In genomic region chr22:24744638-24745037, GRCh38 we compare ENCODE assay signal across 23 cellular contexts. TPM values are rescaled to one million over a fixed set of nuclear protein-coding genes. Genes with fewer than 3 reads are reported as not detected.
A peak's percentile ranks its signal among the peaks of the same experiment; 100 is the strongest.
DNase-seq lines count a peak whose midpoint lies in the region; ATAC-seq, FAIRE-seq and TF ChIP-seq lines count a peak whose summit lies in the region.
"Had no signal": no experiment of that assay in that cellular context is flagged by ENCODE, and none has a peak within 500 bp of the region (broad histone marks: within the 10 kb centered on the region; RNA-seq: fewer than 3 reads in every experiment).

No MANE protein-coding gene starts in this region.

- FAIRE-seq in A549 (lab: Jason Lieb, UNC): no peak
- FAIRE-seq: GM19239 had no signal

- intact Hi-C loops in CD8-positive, alpha-beta T cell (cut with DNase I, micrococcal nuclease): no loop called here

- CTCF ChIA-PET in A549 (lab: Yijun Ruan, JAX): interaction anchor here (0.9 kb wide), 1 partner anchor 28 kb away, joined by 4 read pairs; no protein-coding TSS in a partner anchor
- CTCF ChIA-PET in CD8-positive, alpha-beta T cell (lab: Charles Lee): interaction anchor here (1.2 to 1.3 kb wide), 2 partner anchors 12 to 14 kb away, joined by 4 to 6 read pairs; no protein-coding TSS in a partner anchor

- TF ChIP-seq CTCF in A549 (IDR thresholded peaks at IDR 0.05) (no peak), GM23338 (conservative IDR thresholded peaks at IDR 0.05; ENCODE audit: low read depth in 2 of 2) (no peak), suprapubic skin (IDR thresholded peaks at IDR 0.05) (no peak), mesothelial cell of epicardium (IDR thresholded peaks at IDR 0.05; ENCODE audit: unreplicated experiment) (no peak)
- TF ChIP-seq CTCF in CD8-positive, alpha-beta T cell (IDR thresholded peaks at IDR 0.05): no peak

- H3K4me1 Mint-ChIP-seq in GM23338 (no peaks in the 10 kb centered on the region; the same call in 1 of the 3 replicates), mesothelial cell of epicardium (no peaks in the 10 kb centered on the region)
- no peaks in the 10 kb centered on the region for H3K4me1 Mint-ChIP-seq in CD8-positive, alpha-beta T cell (ENCODE audit: low read depth)

- 56% methylated on average over 3 of the region's 3 CpGs for WGBS in A549 (ENCODE audit: missing lambda C conversion rate)
- 54% methylated on average over 3 of the region's 3 CpGs for WGBS in suprapubic skin

- no peak overlapping the region for H3K27ac ChIP-seq in A549
- H3K27ac ChIP-seq in GM23338 (ENCODE audit: low read depth): no peak overlapping the region
- H3K27ac ChIP-seq in suprapubic skin: no peak overlapping the region
- H3K27ac ChIP-seq in CD8-positive, alpha-beta T cell (ENCODE audit: low read depth, low read length): no peak overlapping the region
- H3K27ac ChIP-seq: BLaER1 treated with 17β-estradiol and CSF1 and Interleukin-3, amounts not matched to agents 10 nM and 100 nM; RWPE1 had no signal

- no peak for TF ChIP-seq POLR2A in A549 (IDR thresholded peaks at IDR 0.05; ENCODE audit: low read length)
- no peak for TF ChIP-seq POLR2A in suprapubic skin (IDR thresholded peaks at IDR 0.05)

- no peak; a peak in 1 of 6 replicates for ATAC-seq in A549
- ATAC-seq in GM23338: no peak
- ATAC-seq in CD8-positive, alpha-beta T cell: no peak
- ATAC-seq: PC-3, T-helper 17 cell had no signal

- no peak overlapping the region for H3K4me3 Mint-ChIP-seq in GM23338
- H3K4me3 Mint-ChIP-seq in mesothelial cell of epicardium: no peak overlapping the region
- no peak overlapping the region for H3K4me3 Mint-ChIP-seq in CD8-positive, alpha-beta T cell
- H3K4me3 Mint-ChIP-seq: T-helper 17 cell had no signal

- H3K27ac Mint-ChIP-seq in GM23338 (no peak overlapping the region), mesothelial cell of epicardium (no peak overlapping the region)
- H3K27ac Mint-ChIP-seq in CD8-positive, alpha-beta T cell: no peak overlapping the region
- H3K27ac Mint-ChIP-seq: T-helper 17 cell had no signal

- H3K9me3 Mint-ChIP-seq in GM23338 (no peaks in the 10 kb centered on the region), mesothelial cell of epicardium (peaks cover 25% of the 10 kb centered on the region)
- H3K9me3 Mint-ChIP-seq in CD8-positive, alpha-beta T cell: no peaks in the 10 kb centered on the region

- no peak overlapping the region for H2AFZ ChIP-seq in GM23338

- H3K4me2 ChIP-seq in A549 (no peak overlapping the region), GM23338 (no peak overlapping the region)
- H3K4me2 ChIP-seq: BLaER1 treated with 17β-estradiol and CSF1 and Interleukin-3, amounts not matched to agents 10 nM and 100 nM had no signal

- no peak for TF ChIP-seq RAD21 in A549 (conservative IDR thresholded peaks at IDR 0.05 in 1 of 2, IDR thresholded peaks at IDR 0.05 in 1 of 2)

- peaks cover 2% of the 10 kb centered on the region for H3K27me3 Mint-ChIP-seq in GM23338 (ENCODE audit: insufficient read depth, low read depth, poor library complexity)
- H3K27me3 Mint-ChIP-seq in mesothelial cell of epicardium (ENCODE audit: low read depth): peaks cover 57% of the 10 kb centered on the region
- H3K27me3 Mint-ChIP-seq in CD8-positive, alpha-beta T cell (ENCODE audit: low read depth): peaks cover 16% of the 10 kb centered on the region

- H3F3A ChIP-seq in GM23338 (replicated peaks; ENCODE audit: low read depth): no peaks in the 10 kb centered on the region

- H3K79me2 ChIP-seq in GM23338 (replicated peaks; ENCODE audit: insufficient read depth): no peaks in the 10 kb centered on the region

- POLR2A ChIA-PET in A549 (lab: Yijun Ruan, JAX): no interaction called here
- POLR2A ChIA-PET in CD8-positive, alpha-beta T cell (lab: Charles Lee): interaction anchor here (0.8 kb wide), 1 partner anchor 43 kb away, joined by 3 read pairs; no protein-coding TSS in a partner anchor

- no peaks in the 10 kb centered on the region for H3K36me3 Mint-ChIP-seq in GM23338 (ENCODE audit: low read depth)
- H3K36me3 Mint-ChIP-seq in mesothelial cell of epicardium: no peaks in the 10 kb centered on the region
- H3K36me3 Mint-ChIP-seq in CD8-positive, alpha-beta T cell: no peaks in the 10 kb centered on the region

- peaks cover 6% of the 10 kb centered on the region; the same call in 1 of the 2 replicates for H3K9me2 ChIP-seq in GM23338 (ENCODE audit: insufficient read depth)

- H3K9me3 ChIP-seq in A549: no peaks in the 10 kb centered on the region
- H3K9me3 ChIP-seq in suprapubic skin: no peaks in the 10 kb centered on the region
- H3K9me3 ChIP-seq in CD8-positive, alpha-beta T cell (ENCODE audit: low read length): no peaks in the 10 kb centered on the region

- H3K27me3 ChIP-seq in GM23338 (ENCODE audit: insufficient read depth) (no peaks in the 10 kb centered on the region), suprapubic skin (peaks cover 3% of the 10 kb centered on the region)
- H3K27me3 ChIP-seq in CD8-positive, alpha-beta T cell (ENCODE audit: insufficient read depth, low read length): no peaks in the 10 kb centered on the region
- H3K27me3 ChIP-seq: BLaER1 treated with 17β-estradiol and CSF1 and Interleukin-3, amounts not matched to agents 10 nM and 100 nM had no signal

- DNase-seq in A549 (ENCODE audit: low read depth in 1 of 2, low spot score in 1 of 2) (no peak), GM23338 (ENCODE audit: low spot score) (no peak), OCI-M1 (lab: John Stamatoyannopoulos, UW) (peak; percentile 54), dermis blood vessel endothelial cell (peak; percentile 24), suprapubic skin (ENCODE audit: low spot score in 2 of 2) (no peak), NCI-H1694 (lab: John Stamatoyannopoulos, UW) (no peak), mesothelial cell of epicardium (ENCODE audit: low spot score in 2 of 2, unreplicated experiment in 2 of 2) (no peak)
- DNase-seq in CD8-positive, alpha-beta T cell: no peak
- DNase-seq: DMS79 treated with DMSO at 0.1 percent for 48 hours, GOT3, NCI-H187, NCI-H2107, NCI-H2227 treated with DMSO at 0.1 percent for 48 hours, NCI-H510A treated with DMSO at 0.1 percent for 48 hours, NCI-H82, PC-3, T-helper 17 cell had no signal

- H3K36me3 ChIP-seq in GM23338 (ENCODE audit: insufficient read depth): no peaks in the 10 kb centered on the region
- no peaks in the 10 kb centered on the region for H3K36me3 ChIP-seq in suprapubic skin
- no peaks in the 10 kb centered on the region for H3K36me3 ChIP-seq in CD8-positive, alpha-beta T cell (ENCODE audit: insufficient read depth, low read length)
- H3K36me3 ChIP-seq: BLaER1 treated with 17β-estradiol and CSF1 and Interleukin-3, amounts not matched to agents 10 nM and 100 nM had no signal

- TF ChIP-seq EP300 in A549 (IDR thresholded peaks at IDR 0.05) (no peak), suprapubic skin (IDR thresholded peaks at IDR 0.05) (no peak)

- H3K4me3 ChIP-seq in A549 (no peak overlapping the region), GM23338 (no peak overlapping the region), suprapubic skin (no peak overlapping the region)
- H3K4me3 ChIP-seq in CD8-positive, alpha-beta T cell (ENCODE audit: low read depth, low read length): no peak overlapping the region
- H3K4me3 ChIP-seq: BLaER1 treated with 17β-estradiol and CSF1 and Interleukin-3, amounts not matched to agents 10 nM and 100 nM had no signal

- H4K20me1 ChIP-seq in GM23338 (replicated peaks; ENCODE audit: insufficient read depth): no peaks in the 10 kb centered on the region
- H4K20me1 ChIP-seq: BLaER1 treated with 17β-estradiol and CSF1 and Interleukin-3, amounts not matched to agents 10 nM and 100 nM had no signal

- H3K4me1 ChIP-seq in A549: no peaks in the 10 kb centered on the region
- H3K4me1 ChIP-seq in GM23338 (ENCODE audit: insufficient read depth): no peaks in the 10 kb centered on the region
- H3K4me1 ChIP-seq in suprapubic skin: no peaks in the 10 kb centered on the region
- H3K4me1 ChIP-seq in CD8-positive, alpha-beta T cell (ENCODE audit: insufficient read depth, low read length): no peaks in the 10 kb centered on the region
- H3K4me1 ChIP-seq: BLaER1 treated with 17β-estradiol and CSF1 and Interleukin-3, amounts not matched to agents 10 nM and 100 nM had no signal

TF ChIP-seq in A549, 52 proteins besides CTCF, POLR2A, EP300 and RAD21 (continues in another document):
- TF ChIP-seq MAZ (IDR thresholded peaks at IDR 0.05; ENCODE audit: borderline replicate concordance, low read depth, low read length): no peak

TF ChIP-seq in GM23338, 12 proteins besides CTCF, POLR2A, EP300 and RAD21 (continues in another document):
- no peak for TF ChIP-seq EZH2 (IDR thresholded peaks at IDR 0.05; ENCODE audit: low read depth, unreplicated experiment)

RNA-seq across cellular contexts. Expression of gene PIWIL3, which starts 29.9 kb away (rescaled TPM):
- polyA plus RNA-seq in A549 (2011; rRNA removed) (not detected in 2 replicates), A549 (2017; fragmentation: RNase III; extraction: RNeasy Plus Mini Kit Qiagen cat#74134 plus additional on column Dnase treatment) (not detected in 3 replicates), GM23338 (2016; fragmentation: Nextera tagmentation; extraction: Ambion mirVana) (0.21 TPM in 1 of 2 replicates, not detected in the other)
- not detected in 2 replicates for polyA plus RNA-seq in A549 (2012; cell fraction: cytosol; rRNA removed)
- not detected in 2 replicates for polyA plus RNA-seq in A549 (2012; cell fraction: nucleus; rRNA removed)
- polyA minus RNA-seq in A549 (2011; rRNA and poly(A)+ RNA removed): not detected in 2 replicates
- 0.24 TPM in 1 of 2 replicates, not detected in the other for total RNA-seq in GM23338 (2014; rRNA removed; shearing (Covaris generic))
- total RNA-seq in dermis blood vessel endothelial cell (0.17 TPM in 1 of 2 replicates, not detected in the other), suprapubic skin (not detected), mesothelial cell of epicardium (not detected in 3 replicates)
- not detected for total RNA-seq in CD8-positive, alpha-beta T cell
- total RNA-seq: G401, HT-29, LHCN-M2, PC-3, T-helper 17 cell had no signal

Comparison
In these comparisons a context has a peak if more than half of its experiments do, and no peak if none do; other contexts are left out.
1. DNase-seq: peak in OCI-M1 (single experiment) and dermis blood vessel endothelial cell (single experiment); none in A549 (0 of 2), GM23338 (single experiment), suprapubic skin (0 of 2), NCI-H1694 (single experiment), mesothelial cell of epicardium (0 of 2) and CD8-positive, alpha-beta T cell (0 of 7).